Comparison of ENCODE assay signal across 11 cellular contexts in genomic region chr1:90402893-90403849, GRCh38.
DNase-seq lines count a peak whose midpoint lies in the region; ATAC-seq and TF ChIP-seq lines count a peak whose summit lies in the region.
"Had no signal": no experiment of that assay in that cellular context is flagged by ENCODE, and none has a peak within 500 bp of the region (broad histone marks: within the 10 kb centered on the region; RNA-seq: fewer than 3 reads in every experiment).

No MANE protein-coding gene starts in this region.

- DNase-seq in activated CD4-positive, alpha-beta T cell treated with anti-CD3 and anti-CD28 coated beads for 36 hours, result peak; percentile 3
- DNase-seq in activated CD4-positive, alpha-beta T cell treated with anti-CD3 and anti-CD28 coated beads for 1 hour, result no peak
- DNase-seq in SJCRH30, result peak; percentile 93 to 98
- peak; percentile 26 to 73 for DNase-seq in foreskin fibroblast
- DNase-seq in upper lobe of right lung, result no peak
- no peak for DNase-seq in CD4-positive, alpha-beta T cell
- DNase-seq in right cardiac atrium, result no peak
- DNase-seq: CD8-positive, alpha-beta memory T cell; GOT3; T-helper 1 cell had no signal

- H3K4me1 ChIP-seq in SJCRH30, result peaks cover 36% of the 10 kb centered on the region
- no peaks in the 10 kb centered on the region for H3K4me1 ChIP-seq in upper lobe of right lung
- H3K4me1 ChIP-seq in right cardiac atrium (ENCODE audit: control insufficient read depth, insufficient read depth, low read length), result no peaks in the 10 kb centered on the region

- peaks cover 16% of the 10 kb centered on the region for H3K27me3 Mint-ChIP-seq in activated CD4-positive, alpha-beta T cell treated with anti-CD3 and anti-CD28 coated beads for 36 hours
- H3K27me3 Mint-ChIP-seq in CD4-positive, alpha-beta T cell, result peaks cover 32% of the 10 kb centered on the region

- intact Hi-C loops in activated CD4-positive, alpha-beta T cell treated with anti-CD3 and anti-CD28 coated beads for 36 hours (cut with DNase I, micrococcal nuclease), result no loop called here
- intact Hi-C loops in upper lobe of right lung (cut with DNase I), result no loop called here
- intact Hi-C loops in CD4-positive, alpha-beta T cell (cut with DNase I, micrococcal nuclease), result no loop called here
- intact Hi-C loops in right cardiac atrium (cut with DNase I), result no loop called here

- H3K36me3 Mint-ChIP-seq in activated CD4-positive, alpha-beta T cell treated with anti-CD3 and anti-CD28 coated beads for 36 hours (ENCODE audit: low read depth), result no peaks in the 10 kb centered on the region
- no peaks in the 10 kb centered on the region for H3K36me3 Mint-ChIP-seq in CD4-positive, alpha-beta T cell (ENCODE audit: low read depth)
- H3K36me3 Mint-ChIP-seq: CD8-positive, alpha-beta memory T cell had no signal

- H3K9me3 Mint-ChIP-seq in activated CD4-positive, alpha-beta T cell treated with anti-CD3 and anti-CD28 coated beads for 36 hours (ENCODE audit: low read depth), result no peaks in the 10 kb centered on the region
- H3K9me3 Mint-ChIP-seq in CD4-positive, alpha-beta T cell, result no peaks in the 10 kb centered on the region

- H3K27ac ChIP-seq in SJCRH30 (peak overlapping the region; percentile 96), upper lobe of right lung (no peak overlapping the region), right cardiac atrium (ENCODE audit: low read length) (no peak overlapping the region)
- H3K27ac ChIP-seq in CD4-positive, alpha-beta T cell (ENCODE audit: low read depth, low read length), result no peak overlapping the region

- WGBS in right cardiac atrium, result 72% methylated on average over 5 of the region's 5 CpGs

- POLR2A ChIA-PET in activated CD4-positive, alpha-beta T cell treated with anti-CD3 and anti-CD28 coated beads for 36 hours (lab: Charles Lee), result no interaction called here
- POLR2A ChIA-PET in CD4-positive, alpha-beta T cell (lab: Charles Lee), result no interaction called here

- H3K36me3 ChIP-seq in SJCRH30 (no peaks in the 10 kb centered on the region), upper lobe of right lung (no peaks in the 10 kb centered on the region)

- H3K27ac Mint-ChIP-seq in activated CD4-positive, alpha-beta T cell treated with anti-CD3 and anti-CD28 coated beads for 36 hours, result no peak overlapping the region
- no peak overlapping the region for H3K27ac Mint-ChIP-seq in CD4-positive, alpha-beta T cell
- H3K27ac Mint-ChIP-seq: CD8-positive, alpha-beta memory T cell had no signal

- no peaks in the 10 kb centered on the region for H3K4me1 Mint-ChIP-seq in activated CD4-positive, alpha-beta T cell treated with anti-CD3 and anti-CD28 coated beads for 36 hours
- no peaks in the 10 kb centered on the region for H3K4me1 Mint-ChIP-seq in CD4-positive, alpha-beta T cell (ENCODE audit: low read depth)
- H3K4me1 Mint-ChIP-seq: CD8-positive, alpha-beta memory T cell had no signal

- no peak for TF ChIP-seq CTCF in foreskin fibroblast (IDR thresholded peaks at IDR 0.05; ENCODE audit: low read depth, low read length)
- no peak for TF ChIP-seq CTCF in upper lobe of right lung (IDR thresholded peaks at IDR 0.05)
- no peak for TF ChIP-seq CTCF in CD4-positive, alpha-beta T cell (IDR thresholded peaks at IDR 0.05)

- no peak overlapping the region for H3K4me3 ChIP-seq in SJCRH30
- H3K4me3 ChIP-seq in foreskin fibroblast (ENCODE audit: low read depth in 1 of 2, low read length in 2 of 2), result no peak overlapping the region
- no peak overlapping the region for H3K4me3 ChIP-seq in upper lobe of right lung
- no peak overlapping the region for H3K4me3 ChIP-seq in right cardiac atrium (ENCODE audit: low read length)

- no peaks in the 10 kb centered on the region for H3K27me3 ChIP-seq in SJCRH30
- no peaks in the 10 kb centered on the region for H3K27me3 ChIP-seq in upper lobe of right lung
- no peaks in the 10 kb centered on the region for H3K27me3 ChIP-seq in CD4-positive, alpha-beta T cell (ENCODE audit: control insufficient read depth, insufficient read depth, low read length)
- no peaks in the 10 kb centered on the region for H3K27me3 ChIP-seq in right cardiac atrium (ENCODE audit: control insufficient read depth, insufficient read depth)

- CTCF ChIA-PET in activated CD4-positive, alpha-beta T cell treated with anti-CD3 and anti-CD28 coated beads for 36 hours (lab: Charles Lee), result interaction anchor here (0.7 kb wide), 1 partner anchor 396 kb away, joined by 4 read pairs; no protein-coding TSS in a partner anchor
- CTCF ChIA-PET in CD4-positive, alpha-beta T cell (lab: Charles Lee), result no interaction called here

- H3K9me3 ChIP-seq in SJCRH30 (replicated peaks) (no peaks in the 10 kb centered on the region; the same call in none of the 2 replicates), upper lobe of right lung (no peaks in the 10 kb centered on the region), right cardiac atrium (ENCODE audit: control insufficient read depth, low read length) (no peaks in the 10 kb centered on the region)
- no peaks in the 10 kb centered on the region for H3K9me3 ChIP-seq in CD4-positive, alpha-beta T cell (ENCODE audit: control insufficient read depth, low read length)

- H3K4me3 Mint-ChIP-seq in activated CD4-positive, alpha-beta T cell treated with anti-CD3 and anti-CD28 coated beads for 36 hours, result no peak overlapping the region
- H3K4me3 Mint-ChIP-seq in CD4-positive, alpha-beta T cell, result no peak overlapping the region
- H3K4me3 Mint-ChIP-seq: CD8-positive, alpha-beta memory T cell had no signal

- ATAC-seq in activated CD4-positive, alpha-beta T cell treated with anti-CD3 and anti-CD28 coated beads for 36 hours, result no peak
- ATAC-seq in upper lobe of right lung (peak; percentile 66), right cardiac atrium (no peak), GM21515 (IDR thresholded peaks at IDR 0.05; ENCODE audit: unreplicated experiment) (no peak)
- no peak for ATAC-seq in CD4-positive, alpha-beta T cell (ENCODE audit: poor library complexity)

Comparison
In these comparisons a context has a peak if more than half of its experiments do, and no peak if none do; other contexts are left out.
1. DNase-seq: peak in activated CD4-positive, alpha-beta T cell treated with anti-CD3 and anti-CD28 coated beads for 36 hours (single experiment), SJCRH30 (2 of 2) and foreskin fibroblast (2 of 2); none in activated CD4-positive, alpha-beta T cell treated with anti-CD3 and anti-CD28 coated beads for 1 hour (single experiment), upper lobe of right lung (single experiment), CD4-positive, alpha-beta T cell (0 of 10) and right cardiac atrium (0 of 3).